In genomic region chr15:99252326-99252725, GRCh38 we compare ENCODE assay signal across 8 cellular contexts. TPM values are rescaled to one million over a fixed set of nuclear protein-coding genes. Genes with fewer than 3 reads are reported as not detected.
DNase-seq lines count a peak whose midpoint lies in the region; ATAC-seq and TF ChIP-seq lines count a peak whose summit lies in the region.

No MANE protein-coding gene starts in this region.

- peaks cover 6% of the 10 kb centered on the region; the same call in 1 of the 2 replicates for H3K36me3 ChIP-seq in DND-41 (ENCODE audit: insufficient read depth, low read length)
- H3K36me3 ChIP-seq in endocrine pancreas (ENCODE audit: control insufficient read depth, insufficient read depth, low read length), result no peaks in the 10 kb centered on the region
- no peaks in the 10 kb centered on the region for H3K36me3 ChIP-seq in ovary
- no peaks in the 10 kb centered on the region for H3K36me3 ChIP-seq in prostate gland

- H3K9ac ChIP-seq in DND-41 (ENCODE audit: low read depth, low read length) (peak overlapping the region; percentile 93), endocrine pancreas (ENCODE audit: control insufficient read depth, insufficient read depth, low read length) (peak overlapping the region; percentile 86)

- H3K4me2 ChIP-seq in DND-41 (ENCODE audit: insufficient read depth, low read length), result peak overlapping the region; percentile 82

- TF ChIP-seq POLR2A in ovary (IDR thresholded peaks at IDR 0.05), result no peak
- no peak for TF ChIP-seq POLR2A in prostate gland (IDR thresholded peaks at IDR 0.05)

- H3K4me1 ChIP-seq in DND-41 (ENCODE audit: insufficient read depth, low read length) (peaks cover 53% of the 10 kb centered on the region), endocrine pancreas (ENCODE audit: control insufficient read depth, insufficient read depth, low read length) (peaks cover 6% of the 10 kb centered on the region), ovary (ENCODE audit: insufficient read depth) (peaks cover 5% of the 10 kb centered on the region), prostate gland (replicated peaks) (peaks cover 5% of the 10 kb centered on the region)

- DNase-seq in DND-41 (peak; percentile 24), NAMALWA (ENCODE audit: low spot score) (peak; percentile 18), ovary (no peak), DMS 273 treated with DMSO at 0.1 percent for 48 hours (lab: John Stamatoyannopoulos, UW) (no peak), prostate gland (ENCODE audit: low spot score) (no peak), hippocampal formation (lab: John Stamatoyannopoulos, UW) (no peak)
- DNase-seq in stimulated activated CD4-positive, alpha-beta T cell treated with anti-CD3 and anti-CD28 coated beads, Interleukin-4, amount 100 ng/mL, for 4 hours, result no peak

- H3K27me3 ChIP-seq in DND-41 (ENCODE audit: insufficient read depth, low read length, poor library complexity), result no peaks in the 10 kb centered on the region
- no peaks in the 10 kb centered on the region for H3K27me3 ChIP-seq in endocrine pancreas (ENCODE audit: control insufficient read depth, insufficient read depth, low read length)
- H3K27me3 ChIP-seq in ovary, result no peaks in the 10 kb centered on the region
- H3K27me3 ChIP-seq in prostate gland (replicated peaks; ENCODE audit: insufficient read depth), result no peaks in the 10 kb centered on the region

- TF ChIP-seq EP300 in ovary (IDR thresholded peaks at IDR 0.05), result no peak

- H3K27ac ChIP-seq in DND-41 (ENCODE audit: low read length) (peak overlapping the region; percentile 79), ovary (no peak overlapping the region), prostate gland (no peak overlapping the region)

- TF ChIP-seq CTCF in DND-41 (IDR thresholded peaks at IDR 0.05; ENCODE audit: borderline replicate concordance, extremely low read depth, low read length, poor library complexity, severe bottlenecking), result no peak
- TF ChIP-seq CTCF in ovary (IDR thresholded peaks at IDR 0.05), result no peak
- TF ChIP-seq CTCF in prostate gland (IDR thresholded peaks at IDR 0.05), result no peak

- peak overlapping the region; percentile 88; the same call in 1 of the 2 replicates for H2AFZ ChIP-seq in DND-41 (ENCODE audit: low read depth, low read length)

- H3K79me2 ChIP-seq in DND-41 (ENCODE audit: insufficient read depth, low read length), result peaks cover 56% of the 10 kb centered on the region

- ATAC-seq in DND-41 (ENCODE audit: insufficient read depth, low read depth), result no peak

- 75 to 82% (median 76%) methylated on average over 7 of the region's 7 CpGs for WGBS in ovary, 3 donors
- WGBS in prostate gland, result 66% methylated on average over 7 of the region's 7 CpGs

- no peaks in the 10 kb centered on the region for H4K20me1 ChIP-seq in DND-41 (ENCODE audit: insufficient read depth, low read length)

- H3K4me3 ChIP-seq in DND-41 (ENCODE audit: low read depth in 1 of 2, low read length in 2 of 2) (peak overlapping the region; percentile 69 to 77; a peak in 3 of 4 replicates), endocrine pancreas (ENCODE audit: control insufficient read depth, insufficient read depth, low read length) (peak overlapping the region; percentile 94), ovary (peak overlapping the region; percentile 71), prostate gland (peak overlapping the region in 1 of 2 donors; percentile 62)

- no peaks in the 10 kb centered on the region for H3K9me3 ChIP-seq in DND-41 (ENCODE audit: insufficient read depth, low read length, severe bottlenecking)
- no peaks in the 10 kb centered on the region for H3K9me3 ChIP-seq in endocrine pancreas (ENCODE audit: control insufficient read depth, low read length)
- H3K9me3 ChIP-seq in ovary, result no peaks in the 10 kb centered on the region
- H3K9me3 ChIP-seq in prostate gland, result no peaks in the 10 kb centered on the region

- intact Hi-C loops in ovary (cut with DNase I), result no loop called here
- intact Hi-C loops in prostate gland (cut with DNase I), result no loop called here

RNA-seq across cellular contexts. Expression of gene LRRC28, which starts 1.0 kb away (rescaled TPM):
- total RNA-seq in ovary, result 10 to 100 TPM; 16.6 to 39.7 (median 19.6) TPM
- 10 to 100 TPM; 11.3 to 33.8 TPM for polyA plus RNA-seq in ovary
- 10 to 100 TPM; 16.0 to 36.8 TPM for total RNA-seq in prostate gland

RNA-seq across cellular contexts. Expression of gene TTC23, which starts 2.9 kb away (rescaled TPM):
- 10 to 100 TPM; 15.9 to 31.0 (median 25.8) TPM for total RNA-seq in ovary
- 10 to 100 TPM; 17.2 to 35.8 TPM for polyA plus RNA-seq in ovary
- total RNA-seq in prostate gland, result 10 to 100 TPM; 18.1 to 39.5 TPM

Comparison
In these comparisons a context has a peak if more than half of its experiments do, and no peak if none do; other contexts are left out.
1. DNase-seq: peak in DND-41 (single experiment) and NAMALWA (single experiment); none in ovary (0 of 5), DMS 273 treated with DMSO at 0.1 percent for 48 hours (single experiment), stimulated activated CD4-positive, alpha-beta T cell treated with anti-CD3 and anti-CD28 coated beads, Interleukin-4, amount 100 ng/mL, for 4 hours (0 of 2), prostate gland (single experiment) and hippocampal formation (0 of 2).